16 cellular contexts compared by ENCODE assay signal in the genomic region with DNA sequence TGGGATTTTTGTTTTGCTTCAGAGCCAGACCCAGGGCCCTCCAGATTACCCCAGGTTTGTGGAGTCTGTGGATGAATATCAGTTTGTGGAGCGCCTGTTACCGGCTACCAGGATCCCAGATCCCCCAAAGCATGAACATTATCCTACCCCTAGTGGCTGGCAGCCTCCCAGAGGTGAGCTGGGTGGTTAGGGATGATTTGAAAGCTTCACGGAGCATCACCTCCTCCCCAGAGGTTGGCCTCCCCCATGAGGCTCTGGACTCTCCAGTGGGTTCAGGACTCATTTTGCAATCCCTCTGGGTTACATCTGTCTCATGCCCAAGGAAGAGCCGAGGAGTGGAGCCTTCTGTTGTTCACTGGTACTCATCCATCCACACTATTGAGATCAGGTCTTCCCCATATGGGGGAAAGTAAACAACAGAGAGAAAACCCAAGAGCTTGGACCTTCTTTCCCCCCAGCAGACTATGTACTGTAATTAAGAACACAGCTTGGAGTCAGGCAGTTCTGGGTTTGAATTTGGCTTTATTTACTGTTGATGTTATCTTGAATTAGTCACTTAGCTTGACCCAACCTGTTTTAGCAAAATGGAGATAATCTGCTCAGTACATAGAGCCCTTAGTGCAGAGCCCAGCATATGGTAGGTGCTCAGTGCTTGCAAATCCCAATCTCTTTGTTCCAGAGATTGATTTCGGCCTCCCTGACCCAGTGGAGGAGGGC. TPM values are rescaled to one million over a fixed set of nuclear protein-coding genes. Genes with fewer than 3 reads are reported as not detected.
DNase-seq lines count a peak whose midpoint lies in the region; ATAC-seq and TF ChIP-seq lines count a peak whose summit lies in the region.
"Had no signal": no experiment of that assay in that cellular context is flagged by ENCODE, and none has a peak within 500 bp of the region (broad histone marks: within the 10 kb centered on the region; RNA-seq: fewer than 3 reads in every experiment).

No MANE protein-coding gene starts in this region.

- H3K27me3 Mint-ChIP-seq in activated T-cell treated with anti-CD3 and anti-CD28 coated beads, Interleukin-2, amount 50 U/mL, for 24 hours: no peaks in the 10 kb centered on the region
- H3K27me3 Mint-ChIP-seq in central memory CD8-positive, alpha-beta T cell: no peaks in the 10 kb centered on the region
- H3K27me3 Mint-ChIP-seq: effector memory CD8-positive, alpha-beta T cell had no signal

- in situ Hi-C loops in Panc1 (cut with HindIII; ENCODE audit: low pct_unique_long_range_greater_than_20kb, low sequenced_read_pairs): no loop called here

- peak; percentile 2 for DNase-seq in activated T-cell treated with anti-CD3 and anti-CD28 coated beads, Interleukin-2, amount 50 U/mL, for 24 hours
- DNase-seq in activated T-cell treated with anti-CD3 and anti-CD28 coated beads for 4 hours (no peak), Panc1 (ENCODE audit: low read depth, low spot score) (no peak), sciatic nerve (ENCODE audit: low spot score) (peak; percentile 54), left cardiac atrium (no peak), GM19238 (ENCODE audit: insufficient read length, low spot score) (no peak), cardiac septum (ENCODE audit: low spot score) (no peak)
- no peak for DNase-seq in central memory CD8-positive, alpha-beta T cell (ENCODE audit: low spot score in 2 of 2)
- DNase-seq: effector memory CD8-positive, alpha-beta T cell; foreskin melanocyte; KBM-7; midbrain; NCI-H1417 treated with DMSO at 0.1 percent for 48 hours; NCI-H510A; T-helper 9 cell had no signal

- TSS peak; percentile 52 for BruUV-seq in Panc1 (replicated peaks; lab: Mats Ljungman, UMichigan)

- H3K4me1 Mint-ChIP-seq in activated T-cell treated with anti-CD3 and anti-CD28 coated beads, Interleukin-2, amount 50 U/mL, for 24 hours (ENCODE audit: low read depth): peaks cover 40% of the 10 kb centered on the region
- peaks cover 16% of the 10 kb centered on the region for H3K4me1 Mint-ChIP-seq in central memory CD8-positive, alpha-beta T cell

- TF ChIP-seq CTCF in Panc1 (IDR thresholded peaks at IDR 0.05): no peak

- peaks cover 15% of the 10 kb centered on the region for H3K4me1 ChIP-seq in Panc1 (ENCODE audit: control insufficient read depth, insufficient read depth, low read length)

- no peaks in the 10 kb centered on the region for H3K9me3 Mint-ChIP-seq in activated T-cell treated with anti-CD3 and anti-CD28 coated beads, Interleukin-2, amount 50 U/mL, for 24 hours
- no peaks in the 10 kb centered on the region for H3K9me3 Mint-ChIP-seq in central memory CD8-positive, alpha-beta T cell
- H3K9me3 Mint-ChIP-seq: effector memory CD8-positive, alpha-beta T cell had no signal

- intact Hi-C loops in Panc1 (cut with micrococcal nuclease; ENCODE audit: unreplicated experiment) (no loop called here), sciatic nerve (cut with DNase I) (no loop called here), left cardiac atrium (cut with DNase I) (loop anchor here in 1 of 2 donors (5.0 kb wide), 1 partner anchor 58 kb away; the partner anchor contains the start of gene CAPN1), cardiac septum (cut with DNase I) (no loop called here)

- peak overlapping the region; percentile 79 for H3K27ac Mint-ChIP-seq in activated T-cell treated with anti-CD3 and anti-CD28 coated beads, Interleukin-2, amount 50 U/mL, for 24 hours
- no peak overlapping the region for H3K27ac Mint-ChIP-seq in central memory CD8-positive, alpha-beta T cell (ENCODE audit: low read depth)

- peaks cover 29% of the 10 kb centered on the region for H3K36me3 ChIP-seq in Panc1 (ENCODE audit: control insufficient read depth, insufficient read depth, low read length)

- peak overlapping the region; percentile 100 for H3K4me3 Mint-ChIP-seq in activated T-cell treated with anti-CD3 and anti-CD28 coated beads, Interleukin-2, amount 50 U/mL, for 24 hours
- peak overlapping the region; percentile 25 for H3K4me3 Mint-ChIP-seq in central memory CD8-positive, alpha-beta T cell
- H3K4me3 Mint-ChIP-seq: effector memory CD8-positive, alpha-beta T cell had no signal

- CTCF ChIA-PET in Panc1 (lab: Charles Lee): no interaction called here

- no peaks in the 10 kb centered on the region for H3K27me3 ChIP-seq in Panc1 (ENCODE audit: control insufficient read depth, insufficient read depth, low read length)
- H3K27me3 ChIP-seq: body of pancreas had no signal

- ATAC-seq in Panc1: no peak
- ATAC-seq in central memory CD8-positive, alpha-beta T cell (replicated peaks; ENCODE audit: extremely low read depth, poor library complexity, severe bottlenecking): no peak
- no peak for ATAC-seq in sciatic nerve
- no peak for ATAC-seq in left cardiac atrium
- ATAC-seq: body of pancreas; effector memory CD8-positive, alpha-beta T cell had no signal

- no peaks in the 10 kb centered on the region for H3K9me3 ChIP-seq in Panc1 (ENCODE audit: control insufficient read depth, insufficient read depth, low read depth, low read length)
- H3K9me3 ChIP-seq: body of pancreas had no signal

- no peak overlapping the region for H3K4me3 ChIP-seq in Panc1 (ENCODE audit: low read depth in 2 of 2, low read length in 2 of 2)
- H3K4me3 ChIP-seq: body of pancreas had no signal

- POLR2A ChIA-PET in Panc1 (lab: Charles Lee): no interaction called here

- H3K36me3 Mint-ChIP-seq in activated T-cell treated with anti-CD3 and anti-CD28 coated beads, Interleukin-2, amount 50 U/mL, for 24 hours (ENCODE audit: low read depth): peaks cover 94% of the 10 kb centered on the region
- peaks cover 47% of the 10 kb centered on the region for H3K36me3 Mint-ChIP-seq in central memory CD8-positive, alpha-beta T cell (ENCODE audit: insufficient read depth)

- no peak overlapping the region for H3K27ac ChIP-seq in Panc1 (ENCODE audit: low read length)

RNA-seq across cellular contexts. Expression of gene MRPL49, which starts 2.5 kb away (rescaled TPM):
- total RNA-seq in Panc1 (2021; ENCODE audit: unreplicated experiment) (111 TPM), sciatic nerve (32.1 TPM), left cardiac atrium (10 to 100 TPM; 26.3 to 33.4 TPM), cardiac septum (28.5 TPM)
- polyA plus RNA-seq in Panc1 (2012; ENCODE audit: insufficient read length): 84.1 TPM

RNA-seq across cellular contexts. Expression of gene FAU, which starts 2.7 kb away (rescaled TPM):
- total RNA-seq in Panc1 (2021; ENCODE audit: unreplicated experiment): 1,001 TPM
- 1,612 TPM for polyA plus RNA-seq in Panc1 (2012; ENCODE audit: insufficient read length)
- total RNA-seq in sciatic nerve: 722 TPM
- total RNA-seq in left cardiac atrium: 100 to 1,000 TPM; 651 to 723 TPM
- 511 TPM for total RNA-seq in cardiac septum

RNA-seq across cellular contexts. Expression of gene ZNHIT2, which starts 7.1 kb away (rescaled TPM):
- total RNA-seq in Panc1 (2021; ENCODE audit: unreplicated experiment): 27.1 TPM
- polyA plus RNA-seq in Panc1 (2012; ENCODE audit: insufficient read length): 49.9 TPM
- total RNA-seq in sciatic nerve: 6.8 TPM
- total RNA-seq in left cardiac atrium: 1 to 10 TPM; 6.6 to 8.2 TPM
- total RNA-seq in cardiac septum: 5.5 TPM

RNA-seq across cellular contexts. Expression of gene SYVN1, which starts 9.7 kb away (rescaled TPM):
- total RNA-seq in Panc1 (2021; ENCODE audit: unreplicated experiment) (64.3 TPM), sciatic nerve (75.9 TPM), left cardiac atrium (10 to 100 TPM; 33.2 to 41.6 TPM), cardiac septum (25.2 TPM)
- polyA plus RNA-seq in Panc1 (2012; ENCODE audit: insufficient read length): 85.6 TPM

RNA-seq across cellular contexts. Expression of gene TM7SF2, which starts 13.0 kb away (rescaled TPM):
- total RNA-seq in Panc1 (2021; ENCODE audit: unreplicated experiment): 85.4 TPM
- polyA plus RNA-seq in Panc1 (2012; ENCODE audit: insufficient read length): 140 TPM
- 18.2 TPM for total RNA-seq in sciatic nerve
- 10 to 100 TPM; 50.0 to 53.2 TPM for total RNA-seq in left cardiac atrium
- 50.1 TPM for total RNA-seq in cardiac septum

Comparison
In these comparisons a context has a peak if more than half of its experiments do, and no peak if none do; other contexts are left out.
1. DNase-seq: peak in activated T-cell treated with anti-CD3 and anti-CD28 coated beads, Interleukin-2, amount 50 U/mL, for 24 hours (single experiment) and sciatic nerve (single experiment); none in activated T-cell treated with anti-CD3 and anti-CD28 coated beads for 4 hours (single experiment), Panc1 (single experiment), central memory CD8-positive, alpha-beta T cell (0 of 2), left cardiac atrium (single experiment), GM19238 (single experiment) and cardiac septum (single experiment).